6 cellular contexts compared by ENCODE assay signal in genomic region chr7:134058521-134058920, GRCh38.
"Had no signal": no experiment of that assay in that cellular context is flagged by ENCODE, and none has a peak within 500 bp of the region (broad histone marks: within the 10 kb centered on the region; RNA-seq: fewer than 3 reads in every experiment).

No MANE protein-coding gene starts in this region.

- H3K27ac ChIP-seq: HL-60, KMS-11 had no signal

- DNase-seq: KBM-7, KG1 had no signal

- FAIRE-seq: HepG2, HTR-8/SVneo had no signal

- H3K9ac ChIP-seq: KMS-11 had no signal

- ATAC-seq: HepG2 had no signal

- H3K4me2 ChIP-seq: KMS-11 had no signal
